In the genomic region with DNA sequence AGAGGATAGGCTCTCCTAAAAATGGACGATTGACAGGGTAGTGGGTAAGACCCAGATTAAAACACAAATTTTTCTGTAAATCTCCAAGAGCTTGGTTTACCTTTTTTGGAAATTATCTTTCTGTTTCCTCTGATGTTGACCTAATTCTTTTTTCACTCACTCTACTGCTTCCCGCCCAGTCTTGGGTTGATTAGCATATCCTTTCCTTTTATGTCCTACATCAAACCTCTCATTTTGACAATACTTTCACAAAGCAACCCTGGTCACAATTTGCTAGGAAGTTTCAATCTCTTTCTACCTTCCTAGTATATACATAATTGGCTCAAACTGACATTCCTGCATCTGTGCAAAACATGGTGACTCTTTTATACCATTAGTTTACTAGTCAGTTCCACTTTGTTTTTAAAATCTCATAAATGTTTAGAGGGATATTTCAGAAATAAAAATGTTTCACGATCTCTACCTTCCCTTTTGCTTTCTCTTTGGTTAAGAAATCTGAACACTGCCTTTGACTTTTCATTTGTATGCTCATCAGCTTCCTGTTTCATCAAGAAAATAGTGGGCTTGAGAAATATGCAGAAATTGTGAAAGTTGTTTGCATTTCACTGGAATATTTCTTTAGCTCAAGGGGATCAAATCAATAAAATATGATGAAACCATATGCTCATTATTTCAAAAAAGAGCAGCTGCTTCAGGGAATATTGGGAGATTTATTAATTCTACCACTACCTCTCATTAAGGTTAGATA, we compare ENCODE assay signal across 18 cellular contexts.
DNase-seq lines count a peak whose midpoint lies in the region; ATAC-seq and TF ChIP-seq lines count a peak whose summit lies in the region.
"Had no signal": no experiment of that assay in that cellular context is flagged by ENCODE, and none has a peak within 500 bp of the region (broad histone marks: within the 10 kb centered on the region; RNA-seq: fewer than 3 reads in every experiment).

No MANE protein-coding gene starts in this region.

- CTCF ChIA-PET in MCF 10A (lab: Yijun Ruan, JAX) = interaction anchor here (0.6 kb wide), 1 partner anchor 10 kb away, joined by 3 read pairs; no protein-coding TSS in a partner anchor

- H3K4me1 ChIP-seq in breast epithelium = no peaks in the 10 kb centered on the region
- peaks cover 27% of the 10 kb centered on the region for H3K4me1 ChIP-seq in OCI-LY3 (ENCODE audit: low read length)
- H3K4me1 ChIP-seq: gastroesophageal sphincter had no signal

- BruUV-seq in MCF 10A (replicated peaks; lab: Mats Ljungman, UMichigan) = no TSS peak

- peak overlapping the region; percentile 54 for H3K4me2 ChIP-seq in OCI-LY3 (ENCODE audit: low read length)

- peak overlapping the region; percentile 62 for H2AFZ ChIP-seq in OCI-LY3 (ENCODE audit: low read depth, low read length)

- peak overlapping the region; percentile 26; the same call in 1 of the 2 replicates for H3K9ac ChIP-seq in OCI-LY3 (ENCODE audit: low read length)

- peak overlapping the region; percentile 63 for H3K4me3 Mint-ChIP-seq in MCF 10A (ENCODE audit: unreplicated experiment)
- H3K4me3 Mint-ChIP-seq: activated CD4-positive, alpha-beta memory T cell treated with anti-CD3 and anti-CD28 coated beads, Interleukin-2, amount 10 ng/mL, durations not matched to agents 7 days and 5 days; activated T-helper 1 cell treated with anti-CD3 and anti-CD28 coated beads, Interleukin-12 subunit alpha, Interleukin-12 subunit beta, Interleukin-2, Interleukin-4 antibody, amounts not matched to agents 30 ng/mL and 10 ng/mL and 1 ng/mL, durations not matched to agents 14 hours and 24 hours and 36 hours; central memory CD8-positive, alpha-beta T cell; nephron progenitor cell had no signal

- H3K27me3 ChIP-seq in breast epithelium (no peaks in the 10 kb centered on the region), OCI-LY3 (ENCODE audit: low read depth, low read length) (no peaks in the 10 kb centered on the region)
- H3K27me3 ChIP-seq: gastroesophageal sphincter had no signal

- H3K27ac Mint-ChIP-seq in MCF 10A (ENCODE audit: low read depth, unreplicated experiment) = peak overlapping the region; percentile 93
- H3K27ac Mint-ChIP-seq: activated CD4-positive, alpha-beta memory T cell treated with anti-CD3 and anti-CD28 coated beads, Interleukin-2, amount 10 ng/mL, durations not matched to agents 7 days and 5 days; activated T-helper 1 cell treated with anti-CD3 and anti-CD28 coated beads, Interleukin-12 subunit alpha, Interleukin-12 subunit beta, Interleukin-2, Interleukin-4 antibody, amounts not matched to agents 30 ng/mL and 10 ng/mL and 1 ng/mL, durations not matched to agents 14 hours and 24 hours and 36 hours; effector memory CD8-positive, alpha-beta T cell; nephron progenitor cell had no signal

- peaks cover 20% of the 10 kb centered on the region for H3K4me1 Mint-ChIP-seq in MCF 10A (ENCODE audit: insufficient read depth, unreplicated experiment)
- H3K4me1 Mint-ChIP-seq: central memory CD8-positive, alpha-beta T cell; nephron progenitor cell had no signal

- no peak for ATAC-seq in HG02870 (IDR thresholded peaks at IDR 0.05; ENCODE audit: unreplicated experiment)
- ATAC-seq: effector memory CD8-positive, alpha-beta T cell; gastroesophageal sphincter had no signal

- POLR2A ChIA-PET in MCF 10A (lab: Yijun Ruan, JAX) = interaction anchor here (0.5 to 1.3 kb wide), 6 partner anchors 10 to 396 kb away, joined by 3 to 4 read pairs (median 4); a partner anchor contains a TSS

- H3K9me3 ChIP-seq in breast epithelium (no peaks in the 10 kb centered on the region), OCI-LY3 (ENCODE audit: insufficient read depth, low read length) (peaks cover 3% of the 10 kb centered on the region; the same call in 1 of the 2 replicates)
- H3K9me3 ChIP-seq: gastroesophageal sphincter had no signal

- H3K36me3 ChIP-seq in breast epithelium (no peaks in the 10 kb centered on the region), OCI-LY3 (replicated peaks; ENCODE audit: low read depth, low read length) (peaks cover under 1% of the 10 kb centered on the region)
- H3K36me3 ChIP-seq: gastroesophageal sphincter had no signal

- H3K27ac ChIP-seq in breast epithelium = no peak overlapping the region
- H3K27ac ChIP-seq in OCI-LY3 (ENCODE audit: low read length) = peak overlapping the region; percentile 35
- H3K27ac ChIP-seq: gastroesophageal sphincter had no signal

- no peaks in the 10 kb centered on the region for H3K9me3 Mint-ChIP-seq in MCF 10A (ENCODE audit: unreplicated experiment)
- H3K9me3 Mint-ChIP-seq: activated CD4-positive, alpha-beta memory T cell treated with anti-CD3 and anti-CD28 coated beads, Interleukin-2, amount 10 ng/mL, durations not matched to agents 7 days and 5 days; activated T-helper 1 cell treated with anti-CD3 and anti-CD28 coated beads, Interleukin-12 subunit alpha, Interleukin-12 subunit beta, Interleukin-2, Interleukin-4 antibody, amounts not matched to agents 30 ng/mL and 10 ng/mL and 1 ng/mL, durations not matched to agents 14 hours and 24 hours and 36 hours; central memory CD8-positive, alpha-beta T cell; effector memory CD8-positive, alpha-beta T cell had no signal

- no peak for TF ChIP-seq CTCF in MCF 10A (IDR thresholded peaks at IDR 0.05; ENCODE audit: unreplicated experiment)
- TF ChIP-seq CTCF in breast epithelium (IDR thresholded peaks at IDR 0.05) = no peak
- TF ChIP-seq CTCF in OCI-LY3 (IDR thresholded peaks at IDR 0.05; ENCODE audit: low read depth, low read length) = no peak
- TF ChIP-seq CTCF in fibroblast of mammary gland (conservative IDR thresholded peaks at IDR 0.05; ENCODE audit: control insufficient read depth, insufficient read depth, low read depth, low read length) = no peak

- no peaks in the 10 kb centered on the region for H3K27me3 Mint-ChIP-seq in MCF 10A (ENCODE audit: insufficient read depth, unreplicated experiment)
- H3K27me3 Mint-ChIP-seq: central memory CD8-positive, alpha-beta T cell had no signal

- no peaks in the 10 kb centered on the region for H3K79me2 ChIP-seq in OCI-LY3 (ENCODE audit: low read length)

- DNase-seq in MCF 10A (ENCODE audit: unreplicated experiment) (peak; percentile 56), breast epithelium (ENCODE audit: low spot score in 2 of 2) (no peak), fibroblast of mammary gland (ENCODE audit: low read depth) (peak; percentile 24), NCI-H2227 (lab: John Stamatoyannopoulos, UW; ENCODE audit: unreplicated experiment) (no peak)
- no peak for DNase-seq in activated effector memory CD4-positive, alpha-beta T cell treated with anti-CD3 and anti-CD28 coated beads, Interleukin-2, amount 50 U/mL, for 16 hours
- DNase-seq in stimulated activated naive CD4-positive, alpha-beta T cell treated with Interleukin-2 at 50 U/mL for 16 hours (lab: John Stamatoyannopoulos, UW) = no peak
- DNase-seq: activated CD4-positive, alpha-beta memory T cell treated with anti-CD3 and anti-CD28 coated beads, Interleukin-2, amount 10 ng/mL, durations not matched to agents 7 days and 5 days; amniotic stem cell; effector memory CD8-positive, alpha-beta T cell; GF-D8; NCI-H146; nephron progenitor cell had no signal

- H3K4me3 ChIP-seq in breast epithelium = peak overlapping the region in 1 of 3 donors; percentile 10
- H3K4me3 ChIP-seq in OCI-LY3 (ENCODE audit: low read length) = peak overlapping the region; percentile 46
- no peak overlapping the region for H3K4me3 ChIP-seq in fibroblast of mammary gland (ENCODE audit: control insufficient read depth, low read depth, low read length)
- H3K4me3 ChIP-seq: gastroesophageal sphincter, lung had no signal

- no peaks in the 10 kb centered on the region for H4K20me1 ChIP-seq in OCI-LY3 (ENCODE audit: insufficient read depth, low read length)

- no peaks in the 10 kb centered on the region for H3K36me3 Mint-ChIP-seq in MCF 10A (ENCODE audit: insufficient read depth, unreplicated experiment)

- intact Hi-C loops in MCF 10A (cut with micrococcal nuclease) (no loop called here), breast epithelium (cut with DNase I; ENCODE audit: low total_unique reads) (no loop called here)

- TF ChIP-seq POLR2A in breast epithelium (IDR thresholded peaks at IDR 0.05) = no peak

Comparison
In these comparisons a context has a peak if more than half of its experiments do, and no peak if none do; other contexts are left out.
1. DNase-seq: peak in MCF 10A (single experiment) and fibroblast of mammary gland (single experiment); none in breast epithelium (0 of 2), NCI-H2227 (single experiment), activated effector memory CD4-positive, alpha-beta T cell treated with anti-CD3 and anti-CD28 coated beads, Interleukin-2, amount 50 U/mL, for 16 hours (single experiment) and stimulated activated naive CD4-positive, alpha-beta T cell treated with Interleukin-2 at 50 U/mL for 16 hours (single experiment).